In genomic region chr4:56301181-56302076, GRCh38 we compare ENCODE assay signal across 8 cellular contexts.
DNase-seq lines count a peak whose midpoint lies in the region; ATAC-seq, FAIRE-seq and TF ChIP-seq lines count a peak whose summit lies in the region.

No MANE protein-coding gene starts in this region.

- peak; percentile 74 for TF ChIP-seq CTCF in CD14-positive monocyte (IDR thresholded peaks at IDR 0.05)
- TF ChIP-seq CTCF in choroid plexus epithelial cell (conservative IDR thresholded peaks at IDR 0.05; ENCODE audit: low read depth, low read length): peak; percentile 96
- TF ChIP-seq CTCF in right lobe of liver (IDR thresholded peaks at IDR 0.05): peak; percentile 73 to 92 (median 90)

- H3K4me1 ChIP-seq in right lobe of liver: no peaks in the 10 kb centered on the region

- H3K27ac ChIP-seq in right lobe of liver: no peak overlapping the region

- no peaks in the 10 kb centered on the region for H3K36me3 ChIP-seq in right lobe of liver

- H3K4me3 Mint-ChIP-seq in CD14-positive monocyte: no peak overlapping the region

- 17% methylated on average over 10 of the region's 10 CpGs for WGBS in right lobe of liver (ENCODE audit: insufficient coverage, low coverage, low lambda C conversion rate, missing lambda C conversion rate)

- H3K9me3 Mint-ChIP-seq in CD14-positive monocyte: peaks cover 0 to 3% (median 0%) of the 10 kb centered on the region in 7 donors

- ATAC-seq in HG03378 (IDR thresholded peaks at IDR 0.05; ENCODE audit: unreplicated experiment) (peak; percentile 93), right lobe of liver (peak; percentile 98 to 100 (median 99))

- no peak overlapping the region for H3K27ac Mint-ChIP-seq in CD14-positive monocyte

- H3K27me3 ChIP-seq in right lobe of liver: no peaks in the 10 kb centered on the region

- H3K9me3 ChIP-seq in right lobe of liver: no peaks in the 10 kb centered on the region

- DNase-seq in CD14-positive monocyte (ENCODE audit: low spot score) (peak; percentile 51), GM19239 (ENCODE audit: insufficient read length, low spot score) (peak; percentile 25), NCI-H446 treated with DMSO at 0.1 percent for 48 hours (lab: John Stamatoyannopoulos, UW) (peak; percentile 41), choroid plexus epithelial cell (ENCODE audit: low read depth) (peak; percentile 96), right lobe of liver (peak; percentile 63 to 73 (median 68))
- DNase-seq in activated CD4-positive, alpha-beta T cell treated with anti-CD3 and anti-CD28 coated beads for 24 hours (ENCODE audit: low read depth in 2 of 2): peak; percentile 47 to 54
- peak in 2 of 3 experiments; percentile 32 to 49 for DNase-seq in stimulated activated CD4-positive, alpha-beta T cell treated with anti-CD3 and anti-CD28 coated beads, TNF-alpha, amount 100 ng/mL, for 4 hours (ENCODE audit: low read depth in 3 of 3)

- peaks cover 14% of the 10 kb centered on the region for H3K4me1 Mint-ChIP-seq in CD14-positive monocyte

- no peak for TF ChIP-seq POLR2A in right lobe of liver (IDR thresholded peaks at IDR 0.05)

- no peak for FAIRE-seq in GM19239 (lab: Jason Lieb, UNC)

- H3K4me3 ChIP-seq in choroid plexus epithelial cell (ENCODE audit: low read depth, low read length): no peak overlapping the region
- H3K4me3 ChIP-seq in right lobe of liver: no peak overlapping the region

- H3K27me3 Mint-ChIP-seq in CD14-positive monocyte (ENCODE audit: low read depth in 3 of 3): peaks cover 0 to 3% (median 0%) of the 10 kb centered on the region in 3 donors

- no peaks in the 10 kb centered on the region for H3K36me3 Mint-ChIP-seq in CD14-positive monocyte

- intact Hi-C loops in CD14-positive monocyte (cut with micrococcal nuclease) (no loop called here), right lobe of liver (cut with DNase I) (loop anchor here in 1 of 2 donors (10.0 kb wide), 1 partner anchor 357 kb away; the partner anchor contains the start of gene CEP135)

Comparison
In these comparisons a context has a peak if more than half of its experiments do, and no peak if none do; other contexts are left out.
1. DNase-seq: peak in every context shown above with its lines; median percentile 96 in choroid plexus epithelial cell; 68 in right lobe of liver; 51 in CD14-positive monocyte; 50 in activated CD4-positive, alpha-beta T cell treated with anti-CD3 and anti-CD28 coated beads for 24 hours; 41 in NCI-H446 treated with DMSO at 0.1 percent for 48 hours; 40 in stimulated activated CD4-positive, alpha-beta T cell treated with anti-CD3 and anti-CD28 coated beads, TNF-alpha, amount 100 ng/mL, for 4 hours; 25 in GM19239.